ENCODE assay signal across 16 cellular contexts in the genomic region with DNA sequence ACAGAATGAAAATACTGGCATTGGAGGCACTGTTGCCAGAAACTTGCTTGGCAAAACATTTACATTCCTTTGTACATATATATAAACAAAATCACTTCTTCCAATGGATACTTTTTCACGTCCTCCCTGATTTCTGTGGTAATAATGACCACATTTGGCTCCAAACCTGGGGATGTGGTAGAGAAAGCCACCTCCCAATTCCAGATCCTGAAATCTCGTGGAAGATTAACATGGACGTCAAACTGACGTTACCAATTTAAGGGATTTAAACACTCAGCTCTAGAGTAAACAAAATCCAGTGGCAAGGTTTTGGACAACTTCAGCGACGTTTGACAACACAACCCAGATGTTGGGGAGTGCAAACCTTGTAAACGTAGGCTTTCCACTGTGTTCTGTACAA.
DNase-seq lines count a peak whose midpoint lies in the region; ATAC-seq and TF ChIP-seq lines count a peak whose summit lies in the region.
"Had no signal": no experiment of that assay in that cellular context is flagged by ENCODE, and none has a peak within 500 bp of the region (broad histone marks: within the 10 kb centered on the region; RNA-seq: fewer than 3 reads in every experiment).

No MANE protein-coding gene starts in this region.

- TF ChIP-seq RAD21 in IMR-90 (IDR thresholded peaks at IDR 0.05; ENCODE audit: low read length), result no peak

- no peaks in the 10 kb centered on the region for H3K9me2 ChIP-seq in hepatocyte (replicated peaks; ENCODE audit: insufficient read depth)

- TF ChIP-seq CTCF in MCF 10A (IDR thresholded peaks at IDR 0.05; ENCODE audit: unreplicated experiment) (no peak), breast epithelium (IDR thresholded peaks at IDR 0.05) (no peak), IMR-90 (conservative IDR thresholded peaks at IDR 0.05; ENCODE audit: low read depth, low read length) (no peak), hepatocyte (IDR thresholded peaks at IDR 0.05; ENCODE audit: poor library complexity) (no peak)

- H3K4me2 ChIP-seq in IMR-90 (ENCODE audit: low read depth, low read length), result peak overlapping the region; percentile 13; the same call in 1 of the 2 replicates
- peak overlapping the region; percentile 31 for H3K4me2 ChIP-seq in hepatocyte

- WGBS in IMR-90 (ENCODE audit: extremely low coverage in 2 of 2, insufficient read length in 1 of 2), 2 experiments, result no CpG with 5 or more reads among the region's 7 CpGs
- WGBS in hepatocyte (ENCODE audit: low lambda C conversion rate, missing lambda C conversion rate), result 26% methylated on average over 7 of the region's 7 CpGs

- no peak overlapping the region for H3K4me3 ChIP-seq in breast epithelium
- H3K4me3 ChIP-seq in IMR-90 (ENCODE audit: insufficient read depth, low read depth, low read length), result no peak overlapping the region
- H3K4me3 ChIP-seq in hepatocyte, result no peak overlapping the region

- no peak overlapping the region for H3K9ac ChIP-seq in IMR-90 (ENCODE audit: low read depth, low read length)

- TF ChIP-seq POLR2A in breast epithelium (IDR thresholded peaks at IDR 0.05) (no peak), IMR-90 (IDR thresholded peaks at IDR 0.05; ENCODE audit: low read depth, low read length) (no peak)

- in situ Hi-C loops in IMR-90 (cut with MboI; ENCODE audit: low sequenced_read_pairs), result no loop called here

- H2AK5ac ChIP-seq in IMR-90 (ENCODE audit: low read depth, low read length), result no peak overlapping the region

- no peak overlapping the region for H3K18ac ChIP-seq in IMR-90 (ENCODE audit: low read depth, low read length)

- H3K9me3 Mint-ChIP-seq in MCF 10A (ENCODE audit: unreplicated experiment), result no peaks in the 10 kb centered on the region

- H3K23ac ChIP-seq in IMR-90 (ENCODE audit: low read depth, low read length), result no peak overlapping the region

- CTCF ChIA-PET in MCF 10A (lab: Yijun Ruan, JAX) (no interaction called here), IMR-90 (lab: Yijun Ruan, JAX) (interaction anchor here (0.6 kb wide), 1 partner anchor 1412 kb away, joined by 3 read pairs; no protein-coding TSS in a partner anchor)

- POLR2A ChIA-PET in MCF 10A (lab: Yijun Ruan, JAX), result no interaction called here
- POLR2A ChIA-PET in IMR-90 (lab: Charles Lee; ENCODE audit: unreplicated experiment), result no interaction called here

- ATAC-seq in IMR-90 (ENCODE audit: low read depth), result peak; percentile 35
- no peak for ATAC-seq in HG03378 (IDR thresholded peaks at IDR 0.05; ENCODE audit: unreplicated experiment)
- ATAC-seq: CD8-positive, alpha-beta T cell had no signal

- BruUV-seq in MCF 10A (replicated peaks; lab: Mats Ljungman, UMichigan), result no TSS peak
- BruUV-seq in IMR-90 (replicated peaks; lab: Mats Ljungman, UMichigan), result no TSS peak

- peaks cover 62% of the 10 kb centered on the region for H3K27me3 Mint-ChIP-seq in MCF 10A (ENCODE audit: insufficient read depth, unreplicated experiment)

- no peaks in the 10 kb centered on the region for H3K4me1 Mint-ChIP-seq in MCF 10A (ENCODE audit: insufficient read depth, unreplicated experiment)
- H3K4me1 Mint-ChIP-seq: CD14-positive monocyte had no signal

- dilution Hi-C loops in IMR-90 (cut with HindIII; ENCODE audit: low sequenced_read_pairs, unreplicated experiment), result no loop called here

- no peak overlapping the region for H2BK120ac ChIP-seq in IMR-90 (ENCODE audit: low read depth, low read length)

- H3K27ac ChIP-seq in breast epithelium, result no peak overlapping the region
- H3K27ac ChIP-seq in IMR-90 (ENCODE audit: insufficient read depth, low read length), result peak overlapping the region; percentile 73; the same call in 1 of the 2 replicates
- peak overlapping the region; percentile 60 for H3K27ac ChIP-seq in hepatocyte
- H3K27ac ChIP-seq: 22Rv1 had no signal

- no peak overlapping the region for H4K8ac ChIP-seq in IMR-90 (ENCODE audit: low read depth in 2 of 2, low read length in 2 of 2)

- H4K91ac ChIP-seq in IMR-90 (ENCODE audit: insufficient read depth, low read depth, low read length), result no peak overlapping the region; the same call in 1 of the 2 replicates

- no peaks in the 10 kb centered on the region for H3K9me1 ChIP-seq in IMR-90 (ENCODE audit: insufficient read depth, low read length)

- H4K5ac ChIP-seq in IMR-90 (ENCODE audit: low read depth, low read length), result no peak overlapping the region

- H2AFZ ChIP-seq in IMR-90 (replicated peaks; ENCODE audit: low read length, poor library complexity), result no peak overlapping the region
- H2AFZ ChIP-seq in hepatocyte, result no peak overlapping the region

- H2BK5ac ChIP-seq in IMR-90 (ENCODE audit: low read depth, low read length, poor library complexity, severe bottlenecking), result no peak overlapping the region

- no peaks in the 10 kb centered on the region for H3K79me2 ChIP-seq in hepatocyte

- H2AK9ac ChIP-seq in IMR-90 (replicated peaks; ENCODE audit: low read depth, low read length, poor library complexity), result no peak overlapping the region

- no peaks in the 10 kb centered on the region for H3K9me3 ChIP-seq in breast epithelium
- no peaks in the 10 kb centered on the region for H3K9me3 ChIP-seq in IMR-90 (ENCODE audit: control insufficient read depth, insufficient read depth, low read length)
- H3K9me3 ChIP-seq in hepatocyte (ENCODE audit: low read depth), result no peaks in the 10 kb centered on the region

- H4K20me1 ChIP-seq in IMR-90 (ENCODE audit: insufficient read depth, low read length) (no peaks in the 10 kb centered on the region), hepatocyte (ENCODE audit: insufficient read depth, poor library complexity, severe bottlenecking) (no peaks in the 10 kb centered on the region)

- no peaks in the 10 kb centered on the region for H3K4me1 ChIP-seq in breast epithelium
- H3K4me1 ChIP-seq in IMR-90 (ENCODE audit: control insufficient read depth, insufficient read depth, low read length), result peaks cover 7% of the 10 kb centered on the region; the same call in 1 of the 2 replicates
- peaks cover 4% of the 10 kb centered on the region for H3K4me1 ChIP-seq in hepatocyte (ENCODE audit: insufficient read depth)

- H3K36me3 Mint-ChIP-seq in MCF 10A (ENCODE audit: insufficient read depth, unreplicated experiment), result no peaks in the 10 kb centered on the region
- H3K36me3 Mint-ChIP-seq: CD14-positive monocyte; CD8-positive, alpha-beta T cell had no signal

- no peak overlapping the region for H3K4ac ChIP-seq in IMR-90 (ENCODE audit: low read depth, low read length)

- no peaks in the 10 kb centered on the region for H3K79me1 ChIP-seq in IMR-90 (ENCODE audit: low read depth in 1 of 2, low read length in 2 of 2)

- no peaks in the 10 kb centered on the region for H3K27me3 ChIP-seq in breast epithelium
- no peaks in the 10 kb centered on the region for H3K27me3 ChIP-seq in IMR-90 (ENCODE audit: control insufficient read depth, insufficient read depth, low read length)
- H3K27me3 ChIP-seq in hepatocyte, result no peaks in the 10 kb centered on the region

- H3K36me3 ChIP-seq in breast epithelium, result no peaks in the 10 kb centered on the region
- H3K36me3 ChIP-seq in IMR-90 (ENCODE audit: control insufficient read depth, insufficient read depth, low read length), result no peaks in the 10 kb centered on the region
- H3K36me3 ChIP-seq in hepatocyte (replicated peaks; ENCODE audit: insufficient read depth, low read depth), result no peaks in the 10 kb centered on the region

- no peak overlapping the region for H3K27ac Mint-ChIP-seq in MCF 10A (ENCODE audit: low read depth, unreplicated experiment)
- H3K27ac Mint-ChIP-seq: CD14-positive monocyte; CD8-positive, alpha-beta T cell had no signal

- no peak overlapping the region for H3K4me3 Mint-ChIP-seq in MCF 10A (ENCODE audit: unreplicated experiment)
- H3K4me3 Mint-ChIP-seq: CD14-positive monocyte; CD8-positive, alpha-beta T cell had no signal

- no peak overlapping the region for H3K56ac ChIP-seq in IMR-90 (ENCODE audit: extremely low read depth, insufficient read depth, low read length)

- H2BK15ac ChIP-seq in IMR-90 (ENCODE audit: low read depth, low read length), result no peak overlapping the region

- DNase-seq in MCF 10A (ENCODE audit: unreplicated experiment), result peak; percentile 3
- DNase-seq in breast epithelium (ENCODE audit: low spot score in 2 of 2), result no peak
- DNase-seq in IMR-90, result peak; percentile 22
- peak; percentile 26 for DNase-seq in astrocyte of the hippocampus (ENCODE audit: low read depth, low spot score)
- DNase-seq in hepatocyte (ENCODE audit: low spot score), result peak; percentile 47
- no peak for DNase-seq in germinal center (ENCODE audit: low spot score)
- no peak for DNase-seq in cerebellum (ENCODE audit: low spot score)
- DNase-seq: CD8-positive, alpha-beta T cell; COR-L47; DMS153; DMS79 treated with DMSO at 0.1 percent for 48 hours; GDM1; HCEC 1CT had no signal

- intact Hi-C loops in MCF 10A (cut with micrococcal nuclease) (no loop called here), breast epithelium (cut with DNase I; ENCODE audit: low total_unique reads) (no loop called here), IMR-90 (cut with micrococcal nuclease) (loop anchor here (10.0 kb wide), 1 partner anchor 364 kb away; no protein-coding TSS in a partner anchor)

- no peak overlapping the region for H3K14ac ChIP-seq in IMR-90 (replicated peaks; ENCODE audit: low read depth, low read length)

- H2BK20ac ChIP-seq in IMR-90 (ENCODE audit: low read depth, low read length), result no peak overlapping the region

TF ChIP-seq in IMR-90, 13 proteins besides CTCF, POLR2A, EP300 and RAD21 (continues in another document):
- TF ChIP-seq CEBPB (IDR thresholded peaks at IDR 0.05; ENCODE audit: low read depth, low read length) (no peak), BHLHE40 (IDR thresholded peaks at IDR 0.05; ENCODE audit: low read depth, low read length) (no peak), FOS (IDR thresholded peaks at IDR 0.05; ENCODE audit: low read depth, low read length) (no peak), CHD1 (IDR thresholded peaks at IDR 0.05; ENCODE audit: low read depth, low read length) (no peak), MAFK (IDR thresholded peaks at IDR 0.05; ENCODE audit: low read depth, low read length) (no peak), MXI1 (IDR thresholded peaks at IDR 0.05; ENCODE audit: borderline replicate concordance, low read depth, low read length) (no peak), MAZ (IDR thresholded peaks at IDR 0.05; ENCODE audit: borderline replicate concordance, low read depth, low read length) (no peak), SMC3 (IDR thresholded peaks at IDR 0.05; ENCODE audit: low read depth, low read length) (no peak), RFX5 (IDR thresholded peaks at IDR 0.05; ENCODE audit: low read depth, low read length) (no peak)
- TF ChIP-seq, protein P1, sequence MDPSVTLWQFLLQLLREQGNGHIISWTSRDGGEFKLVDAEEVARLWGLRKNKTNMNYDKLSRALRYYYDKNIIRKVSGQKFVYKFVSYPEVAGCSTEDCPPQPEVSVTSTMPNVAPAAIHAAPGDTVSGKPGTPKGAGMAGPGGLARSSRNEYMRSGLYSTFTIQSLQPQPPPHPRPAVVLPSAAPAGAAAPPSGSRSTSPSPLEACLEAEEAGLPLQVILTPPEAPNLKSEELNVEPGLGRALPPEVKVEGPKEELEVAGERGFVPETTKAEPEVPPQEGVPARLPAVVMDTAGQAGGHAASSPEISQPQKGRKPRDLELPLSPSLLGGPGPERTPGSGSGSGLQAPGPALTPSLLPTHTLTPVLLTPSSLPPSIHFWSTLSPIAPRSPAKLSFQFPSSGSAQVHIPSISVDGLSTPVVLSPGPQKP (IDR thresholded peaks at IDR 0.05; ENCODE audit: borderline replicate concordance, low read depth, low read length), result no peak

Comparison
In these comparisons a context has a peak if more than half of its experiments do, and no peak if none do; other contexts are left out.
1. DNase-seq: peak in MCF 10A (single experiment), IMR-90 (single experiment), astrocyte of the hippocampus (single experiment) and hepatocyte (single experiment); none in breast epithelium (0 of 2), germinal center (single experiment) and cerebellum (single experiment).
2. H3K27ac ChIP-seq: peak in IMR-90 (single experiment) and hepatocyte (single experiment); none in breast epithelium (0 of 2).